ENCODE assay signal across 22 cellular contexts in genomic region chr16:47113130-47113529, GRCh38.
"Had no signal": no experiment of that assay in that cellular context is flagged by ENCODE, and none has a peak within 500 bp of the region (broad histone marks: within the 10 kb centered on the region; RNA-seq: fewer than 3 reads in every experiment).

No MANE protein-coding gene starts in this region.

- H3K36me3 ChIP-seq: SJSA1 had no signal

- H3K4me3 ChIP-seq: MG63, SJSA1, SK-N-MC had no signal

- DNase-seq: Karpas-422, KBM-7, MG63, NCI-H1092, NCI-H1105 treated with DMSO at 0.1 percent for 48 hours, NCI-H1417 treated with DMSO at 0.1 percent for 48 hours, NCI-H146, NCI-H1694 treated with DMSO at 0.1 percent for 48 hours, NCI-H1930, NCI-H2081, NCI-H2107, NCI-H226, NCI-H446, NCI-H510A, NCI-H524 treated with DMSO at 0.1 percent for 48 hours, NCI-H69, NCI-H774, Right ventricle myocardium superior, RPMI8226, SIG-M5 had no signal

- H3K9me3 ChIP-seq: MG63, SJSA1 had no signal

- H3K27ac ChIP-seq: SJSA1, SK-N-MC had no signal
